In genomic region chr14:50871914-50872732, GRCh38 we compare ENCODE assay signal across 11 cellular contexts. TPM values are rescaled to one million over a fixed set of nuclear protein-coding genes. Genes with fewer than 3 reads are reported as not detected.
DNase-seq lines count a peak whose midpoint lies in the region; ATAC-seq, FAIRE-seq and TF ChIP-seq lines count a peak whose summit lies in the region.
"Had no signal": no experiment of that assay in that cellular context is flagged by ENCODE, and none has a peak within 500 bp of the region (broad histone marks: within the 10 kb centered on the region; RNA-seq: fewer than 3 reads in every experiment).

Gene ABHD12B (plus strand): TSS chr14:50872053. CDS start chr14:50872175, 122 bp downstream.

- H3K27me3 Mint-ChIP-seq in natural killer cell (ENCODE audit: low read depth in 2 of 2): peaks cover 55 to 86% of the 10 kb centered on the region in 2 donors

- in situ Hi-C loops in HepG2 (cut with HindIII; ENCODE audit: extremely low pct_ligation_motif_present, low pct_unique_long_range_greater_than_20kb): no loop called here

- H3K9me3 ChIP-seq in right lobe of liver (no peaks in the 10 kb centered on the region), HepG2 (ENCODE audit: low read length) (no peaks in the 10 kb centered on the region), fibroblast of lung (ENCODE audit: control insufficient read depth, insufficient read depth, low read depth, low read length) (no peaks in the 10 kb centered on the region)
- H3K9me3 ChIP-seq: thyroid gland had no signal

- no TSS peak for BruUV-seq in HepG2 (replicated peaks; lab: Mats Ljungman, UMichigan)

- H3K27ac Mint-ChIP-seq in natural killer cell: no peak within 1 kb of the TSS

- peak; percentile 30 to 59 (median 43) for ATAC-seq in right lobe of liver
- no peak for ATAC-seq in HepG2
- ATAC-seq in natural killer cell: peak in 2 of 3 donors; percentile 39 to 46
- no peak for ATAC-seq in HG03039 (IDR thresholded peaks at IDR 0.05; ENCODE audit: unreplicated experiment)
- ATAC-seq in HG02763 (IDR thresholded peaks at IDR 0.05; ENCODE audit: unreplicated experiment): no peak

- H4K20me1 ChIP-seq in HepG2 (ENCODE audit: insufficient read depth, low read length) (no peaks in the 10 kb centered on the region), fibroblast of lung (ENCODE audit: control insufficient read depth, extremely low read depth, insufficient read depth, low read length) (no peaks in the 10 kb centered on the region)

- no peak for TF ChIP-seq CTCF in right lobe of liver (IDR thresholded peaks at IDR 0.05)
- TF ChIP-seq CTCF in HepG2 (CRISPR knock-in tag; IDR thresholded peaks at IDR 0.05): no peak
- TF ChIP-seq CTCF in fibroblast of lung (conservative IDR thresholded peaks at IDR 0.05 in 1 of 2, IDR thresholded peaks at IDR 0.05 in 1 of 2; ENCODE audit: low read depth in 1 of 2, low read length in 2 of 2): no peak
- TF ChIP-seq CTCF in natural killer cell (IDR thresholded peaks at IDR 0.05): no peak

- WGBS in right lobe of liver (ENCODE audit: insufficient coverage, low coverage, low lambda C conversion rate, missing lambda C conversion rate): 13% methylated on average over 10 of the region's 63 CpGs
- 98% methylated on average over 36 of the region's 63 CpGs for WGBS in HepG2 (ENCODE audit: low lambda C conversion rate)

- POLR2A ChIA-PET in HepG2 (lab: Yijun Ruan, JAX): no interaction called here

- no peaks in the 10 kb centered on the region for H3K36me3 ChIP-seq in right lobe of liver
- H3K36me3 ChIP-seq in HepG2 (replicated peaks in 1 of 2; ENCODE audit: control insufficient read depth in 1 of 2, insufficient read depth in 2 of 2, low read length in 2 of 2): no peaks in the 10 kb centered on the region
- no peaks in the 10 kb centered on the region for H3K36me3 ChIP-seq in fibroblast of lung (ENCODE audit: control insufficient read depth, insufficient read depth, low read length)
- H3K36me3 ChIP-seq: thyroid gland had no signal

- H3K36me3 Mint-ChIP-seq in natural killer cell: no peaks in the 10 kb centered on the region

- no peak within 1 kb of the TSS for H3K27ac ChIP-seq in right lobe of liver
- no peak within 1 kb of the TSS for H3K27ac ChIP-seq in HepG2 (ENCODE audit: extremely low read length, insufficient read depth, low read length)
- H3K27ac ChIP-seq in fibroblast of lung (ENCODE audit: insufficient read depth, low read length): no peak within 1 kb of the TSS
- H3K27ac ChIP-seq: thyroid gland had no signal

- no peak for TF ChIP-seq POLR2A in right lobe of liver (IDR thresholded peaks at IDR 0.05)
- TF ChIP-seq POLR2A in HepG2 (IDR thresholded peaks at IDR 0.05; ENCODE audit: insufficient read depth in 1 of 2, low read depth in 2 of 2, low read length in 2 of 2): no peak

- H3K27me3 ChIP-seq in right lobe of liver (peaks cover 0 to 11% of the 10 kb centered on the region in 2 donors), HepG2 (ENCODE audit: control insufficient read depth in 1 of 2, insufficient read depth in 2 of 2, low read length in 2 of 2) (no peaks in the 10 kb centered on the region), fibroblast of lung (ENCODE audit: control insufficient read depth, insufficient read depth, low read length) (peaks cover 21% of the 10 kb centered on the region)
- H3K27me3 ChIP-seq: thyroid gland had no signal

- no peak within 1 kb of the TSS for H3K9ac ChIP-seq in HepG2 (ENCODE audit: insufficient read depth, low read depth, low read length)
- H3K9ac ChIP-seq in fibroblast of lung (ENCODE audit: insufficient read depth, low read length): no peak within 1 kb of the TSS

- no peak within 1 kb of the TSS for H2AFZ ChIP-seq in HepG2 (ENCODE audit: low read length)
- peak within 1 kb of the TSS; percentile 4 for H2AFZ ChIP-seq in fibroblast of lung (ENCODE audit: low read length)

- H3K4me1 Mint-ChIP-seq in natural killer cell: peaks cover 5 to 6% of the 10 kb centered on the region in 2 donors

- intact Hi-C loops in right lobe of liver (cut with DNase I) (no loop called here), HepG2 (cut with micrococcal nuclease; ENCODE audit: unreplicated experiment) (no loop called here), natural killer cell (cut with micrococcal nuclease) (no loop called here)

- H3K4me1 ChIP-seq in right lobe of liver (peaks cover 0 to 6% (median 0%) of the 10 kb centered on the region in 4 donors), HepG2 (ENCODE audit: insufficient read depth, low read length) (peaks cover 47% of the 10 kb centered on the region), fibroblast of lung (ENCODE audit: control insufficient read depth, extremely low read depth, insufficient read depth, low read length) (no peaks in the 10 kb centered on the region)

- H3K79me2 ChIP-seq in HepG2 (ENCODE audit: insufficient read depth, low read length) (no peaks in the 10 kb centered on the region), fibroblast of lung (ENCODE audit: control insufficient read depth, insufficient read depth, low read length) (no peaks in the 10 kb centered on the region)

- no peak within 1 kb of the TSS for H3K4me3 Mint-ChIP-seq in natural killer cell

- no peak for FAIRE-seq in HepG2 (lab: Jason Lieb, UNC)
- FAIRE-seq: small intestine had no signal

- H3K4me3 ChIP-seq in right lobe of liver: no peak within 1 kb of the TSS
- H3K4me3 ChIP-seq in HepG2 (replicated peaks in 1 of 3; ENCODE audit: insufficient read depth in 1 of 3, low read depth in 2 of 3, low read length in 3 of 3): no peak within 1 kb of the TSS
- H3K4me3 ChIP-seq in fibroblast of lung (replicated peaks in 1 of 4; ENCODE audit: control extremely low read depth in 1 of 4, insufficient read depth in 1 of 4, low read depth in 3 of 4, low read length in 4 of 4): peak within 1 kb of the TSS in 1 of 4 experiments; percentile 5
- H3K4me3 ChIP-seq: thyroid gland had no signal

- CTCF ChIA-PET in HepG2 (lab: Yijun Ruan, JAX; ENCODE audit: low intra/inter-chr PET ratio, low total read pairs): no interaction called here

- H3K9me3 Mint-ChIP-seq in natural killer cell: no peaks in the 10 kb centered on the region

- no peak within 1 kb of the TSS for H3K4me2 ChIP-seq in HepG2 (ENCODE audit: low read depth, low read length)
- peak within 1 kb of the TSS; percentile 63 for H3K4me2 ChIP-seq in fibroblast of lung (ENCODE audit: extremely low read depth, insufficient read depth, low read length)

- TF ChIP-seq EP300 in HepG2 (IDR thresholded peaks at IDR 0.05; ENCODE audit: low read depth in 2 of 2, low read length in 2 of 2) (no peak), HepG2 (CRISPR knock-in tag; IDR thresholded peaks at IDR 0.05; ENCODE audit: borderline replicate concordance) (no peak)

- TF ChIP-seq RAD21 in HepG2 (CRISPR knock-in tag; IDR thresholded peaks at IDR 0.05): no peak

- DNase-seq in right lobe of liver (no peak), HepG2 (ENCODE audit: low spot score) (no peak), fibroblast of lung (ENCODE audit: low read depth in 2 of 2) (peak; percentile 14 to 18), natural killer cell (no peak), globus pallidus (ENCODE audit: low spot score) (no peak), NCI-H2081 (lab: John Stamatoyannopoulos, UW) (no peak)
- DNase-seq: NCI-H524 had no signal

TF ChIP-seq in HepG2, 621 proteins besides CTCF, POLR2A, EP300 and RAD21 (continues in another document):
- no peak for TF ChIP-seq MYNN (CRISPR knock-in tag; IDR thresholded peaks at IDR 0.05; ENCODE audit: low read depth)
- TF ChIP-seq HIVEP1 (CRISPR knock-in tag; IDR thresholded peaks at IDR 0.05): no peak

RNA-seq across cellular contexts. Expression of gene ABHD12B, which starts in this region (rescaled TPM):
- total RNA-seq in right lobe of liver (not detected), HepG2 (2016; rRNA removed; fragmentation: Illumina TruSeq; extraction: Trizol) (not detected in 2 replicates), fibroblast of lung (under 0.01 TPM in 2 replicates), natural killer cell (not detected)
- total RNA-seq in HepG2 (2016; cell fraction: cytosol; rRNA removed; fragmentation: Illumina TruSeq; extraction: Trizol; ENCODE audit: low read depth): not detected in 2 replicates
- total RNA-seq in HepG2 (2016; cell fraction: insoluble cytoplasmic fraction; rRNA removed; fragmentation: Illumina TruSeq; extraction: Trizol): not detected in 2 replicates
- not detected in 2 replicates for total RNA-seq in HepG2 (2016; cell fraction: membrane; rRNA removed; fragmentation: Illumina TruSeq; extraction: Trizol)
- not detected in 2 replicates for total RNA-seq in HepG2 (2016; cell fraction: nucleus; rRNA removed; fragmentation: Illumina TruSeq; extraction: Trizol)
- polyA plus RNA-seq in HepG2 (2011; rRNA removed) (not detected in 2 replicates), fibroblast of lung (0.20 TPM in 1 of 2 replicates, not detected in the other)
- polyA plus RNA-seq in HepG2 (2011; cell fraction: cytosol; rRNA removed): not detected in 2 replicates
- not detected in 2 replicates for polyA plus RNA-seq in HepG2 (2011; cell fraction: nucleus; rRNA removed)
- polyA plus RNA-seq in HepG2 (2012): 0.19 and 0.42 TPM in 2 replicates
- polyA plus RNA-seq in HepG2 (2016; cell fraction: cytosol; fragmentation: Illumina TruSeq; extraction: Trizol; ENCODE audit: low read depth): not detected in 2 replicates
- polyA plus RNA-seq in HepG2 (2016; cell fraction: insoluble cytoplasmic fraction; fragmentation: Illumina TruSeq; extraction: Trizol; ENCODE audit: low read depth): not detected in 2 replicates
- not detected in 2 replicates for polyA plus RNA-seq in HepG2 (2016; cell fraction: membrane; fragmentation: Illumina TruSeq; extraction: Trizol; ENCODE audit: low read depth)
- not detected in 2 replicates for polyA plus RNA-seq in HepG2 (2016; cell fraction: nucleus; fragmentation: Illumina TruSeq; extraction: Trizol; ENCODE audit: insufficient read depth, low read depth)
- not detected in 2 replicates for polyA minus RNA-seq in HepG2 (2011; rRNA and poly(A)+ RNA removed; ENCODE audit: low replicate concordance)
- not detected in 2 replicates for polyA minus RNA-seq in HepG2 (2011; cell fraction: cytosol; rRNA and poly(A)+ RNA removed)
- not detected in 2 replicates for polyA minus RNA-seq in HepG2 (2011; cell fraction: nucleus; rRNA and poly(A)+ RNA removed)
- 0.12 and 0.30 TPM in 2 replicates for polyA plus RNA-seq in fibroblast of lung (2012)
- polyA minus RNA-seq in fibroblast of lung (ENCODE audit: low replicate concordance): not detected in 2 replicates

Comparison
In these comparisons a context has a peak if more than half of its experiments do, and no peak if none do; other contexts are left out.
1. Peak in ATAC-seq in right lobe of liver; RNA of the gene not detected or under 1 TPM.
2. Peak in DNase-seq and H3K4me2 ChIP-seq in fibroblast of lung; RNA of the gene not detected or under 1 TPM.
3. Peak in ATAC-seq in natural killer cell; RNA of the gene not detected or under 1 TPM.